32 cellular contexts compared by ENCODE assay signal in genomic region chr1:40776236-40777072, GRCh38. TPM values are rescaled to one million over a fixed set of nuclear protein-coding genes. Genes with fewer than 3 reads are reported as not detected.
"Had no signal": no experiment of that assay in that cellular context is flagged by ENCODE, and none has a peak within 500 bp of the region (broad histone marks: within the 10 kb centered on the region; RNA-seq: fewer than 3 reads in every experiment).

No MANE protein-coding gene starts in this region.

- H3K9me3 Mint-ChIP-seq: T-helper 1 cell treated with Interleukin-12 subunit alpha and Interleukin-12 subunit beta and Interleukin-4 antibody, amounts not matched to agents 30 μg/mL and 1 μg/mL, for 36 hours had no signal

- H3K9ac ChIP-seq: SK-N-SH had no signal

- H3K4me3 ChIP-seq: adrenal gland, body of pancreas, breast epithelium, SJSA1 had no signal

- FAIRE-seq: astrocyte, TTC549 had no signal

- H3K27ac ChIP-seq: adrenal gland, body of pancreas, breast epithelium, SJSA1 had no signal

- ATAC-seq: activated CD4-positive, alpha-beta T cell treated with anti-CD3 and anti-CD28 coated beads for 36 hours; activated CD4-positive, CD25-positive, alpha-beta regulatory T cell treated with anti-CD3 and anti-CD28 coated beads, Interleukin-2, amount 50 U/mL, for 24 hours; activated CD8-positive, alpha-beta T cell treated with anti-CD3 and anti-CD28 coated beads, Interleukin-2, amount 10 ng/mL, durations not matched to agents 7 days and 5 days; activated naive CD4-positive, alpha-beta T cell treated with anti-CD3 and anti-CD28 coated beads, Interleukin-2, amount 50 U/mL, for 72 hours; activated T-cell treated with anti-CD3 and anti-CD28 coated beads, Interleukin-2, amount 50 U/mL, for 4 hours; body of pancreas; Panc1 had no signal

- H3K4me3 Mint-ChIP-seq: activated CD4-positive, alpha-beta T cell treated with anti-CD3 and anti-CD28 coated beads for 36 hours; activated CD4-positive, alpha-beta T cell treated with anti-CD3 and anti-CD28 coated beads, Interleukin-2, amount 10 ng/mL, durations not matched to agents 7 days and 5 days; activated CD8-positive, alpha-beta T cell treated with anti-CD3 and anti-CD28 coated beads, Interleukin-2, amount 10 ng/mL, durations not matched to agents 7 days and 5 days; activated T-cell treated with anti-CD3 and anti-CD28 coated beads, Interleukin-2, amount 50 U/mL, for 4 hours; T-helper 1 cell treated with Interleukin-12 subunit alpha and Interleukin-12 subunit beta and Interleukin-4 antibody, amounts not matched to agents 30 μg/mL and 1 μg/mL, for 36 hours; T-helper 2 cell treated with Interferon-gamma antibody and Interleukin-4, amounts not matched to agents 5 μg/mL and 100 μg/mL, for 36 hours had no signal

- H3K27me3 ChIP-seq: adrenal gland, body of pancreas, breast epithelium, SJSA1 had no signal

- H3K9me3 ChIP-seq: adrenal gland, body of pancreas, breast epithelium, SJSA1 had no signal

- H3K4me1 ChIP-seq: adrenal gland, breast epithelium had no signal

- DNase-seq: activated CD4-positive, alpha-beta T cell treated with anti-CD3 and anti-CD28 coated beads for 36 hours; activated CD4-positive, alpha-beta T cell treated with anti-CD3 and anti-CD28 coated beads, Interleukin-2, amount 10 ng/mL, durations not matched to agents 7 days and 5 days; activated CD4-positive, alpha-beta T cell treated with anti-CD3 and anti-CD28 coated beads, Interleukin-2, amount 50 U/mL, for 48 hours; activated CD8-positive, alpha-beta T cell treated with anti-CD3 and anti-CD28 coated beads, Interleukin-2, amount 10 ng/mL, durations not matched to agents 7 days and 5 days; activated effector memory CD4-positive, alpha-beta T cell treated with anti-CD3 and anti-CD28 coated beads, Interleukin-2, amount 50 U/mL, for 16 hours; activated naive CD4-positive, alpha-beta T cell treated with Interleukin-2 at 50 U/mL for 16 hours; activated T-cell treated with anti-CD3 and anti-CD28 coated beads for 4 hours; activated T-cell treated with anti-CD3 and anti-CD28 coated beads, Interleukin-2, amount 50 U/mL, for 4 hours; adrenal gland; body of pancreas; NCI-H1105 treated with DMSO at 0.1 percent for 48 hours; NCI-H1436; NCI-H1694; NCI-H1930; NCI-H2081 treated with DMSO at 0.1 percent for 48 hours; NCI-H226; NCI-H446 treated with DMSO at 0.1 percent for 48 hours; NCI-H524; NCI-H69; SHP77 treated with DMSO at 0.1 percent for 48 hours; SK-N-SH had no signal

- H3K36me3 ChIP-seq: breast epithelium had no signal

- H3K4me1 Mint-ChIP-seq: activated CD4-positive, alpha-beta T cell treated with anti-CD3 and anti-CD28 coated beads for 36 hours had no signal

- H3K27ac Mint-ChIP-seq: activated CD4-positive, alpha-beta T cell treated with anti-CD3 and anti-CD28 coated beads for 36 hours; activated CD4-positive, alpha-beta T cell treated with anti-CD3 and anti-CD28 coated beads, Interleukin-2, amount 10 ng/mL, durations not matched to agents 7 days and 5 days; activated CD8-positive, alpha-beta T cell treated with anti-CD3 and anti-CD28 coated beads, Interleukin-2, amount 10 ng/mL, durations not matched to agents 7 days and 5 days; T-helper 1 cell treated with Interleukin-12 subunit alpha and Interleukin-12 subunit beta and Interleukin-4 antibody, amounts not matched to agents 30 μg/mL and 1 μg/mL, for 36 hours; T-helper 2 cell treated with Interferon-gamma antibody and Interleukin-4, amounts not matched to agents 5 μg/mL and 100 μg/mL, for 36 hours had no signal

- H3K4me2 ChIP-seq: SK-N-SH had no signal

RNA-seq across cellular contexts. Expression of gene KCNQ4, which starts 7.1 kb away (rescaled TPM):
- total RNA-seq: MCF 10A, RPMI7951 had no signal
